Comparison of ENCODE assay signal across 8 cellular contexts in the genomic region with DNA sequence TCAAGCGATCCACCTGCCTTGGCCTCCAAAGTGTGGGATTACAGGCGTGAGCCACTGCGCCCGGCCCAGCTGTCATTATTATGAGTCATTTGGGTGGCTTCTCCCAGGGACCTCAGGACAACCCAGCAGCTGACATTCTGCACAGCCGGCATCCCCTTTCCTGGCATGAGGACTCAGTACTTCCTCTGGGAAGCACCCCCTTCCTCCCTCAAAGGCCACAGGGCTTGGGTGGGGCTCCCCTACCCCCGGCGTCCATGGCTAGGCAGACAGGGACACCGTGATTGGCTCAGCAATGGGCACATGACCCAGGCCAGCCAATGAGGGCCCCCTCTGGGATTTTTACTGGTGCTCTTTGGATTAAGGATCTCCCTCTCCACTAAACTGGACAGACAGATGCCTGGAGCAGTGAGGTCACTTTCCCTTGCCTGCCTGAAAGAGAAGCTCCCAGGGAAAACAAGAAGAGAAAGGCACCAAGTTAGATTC. TPM values are rescaled to one million over a fixed set of nuclear protein-coding genes. Genes with fewer than 3 reads are reported as not detected.
DNase-seq lines count a peak whose midpoint lies in the region; TF ChIP-seq lines count a peak whose summit lies in the region.

No MANE protein-coding gene starts in this region.

- CTCF ChIA-PET in RWPE1 (lab: Yijun Ruan, JAX), result no interaction called here

- no peak overlapping the region for H3K4me3 Mint-ChIP-seq in activated CD4-positive, alpha-beta T cell treated with anti-CD3 and anti-CD28 coated beads, Interleukin-2, amount 10 ng/mL, durations not matched to agents 24 days and 14 days

- no peaks in the 10 kb centered on the region for H3K9me3 ChIP-seq in prostate gland

- H3K27me3 ChIP-seq in prostate gland (replicated peaks; ENCODE audit: insufficient read depth), result no peaks in the 10 kb centered on the region

- intact Hi-C loops in prostate gland (cut with DNase I), result no loop called here
- intact Hi-C loops in activated CD4-positive, alpha-beta T cell treated with anti-CD3 and anti-CD28 coated beads, Interleukin-2, amount 10 ng/mL, durations not matched to agents 24 days and 14 days (cut with micrococcal nuclease), result no loop called here

- TF ChIP-seq CTCF in RWPE1 (conservative IDR thresholded peaks at IDR 0.05; ENCODE audit: low read depth), result no peak
- TF ChIP-seq CTCF in fibroblast of mammary gland (conservative IDR thresholded peaks at IDR 0.05; ENCODE audit: control insufficient read depth, insufficient read depth, low read depth, low read length), result no peak
- TF ChIP-seq CTCF in prostate gland (IDR thresholded peaks at IDR 0.05), result no peak

- H3K27me3 Mint-ChIP-seq in activated CD4-positive, alpha-beta T cell treated with anti-CD3 and anti-CD28 coated beads, Interleukin-2, amount 10 ng/mL, durations not matched to agents 24 days and 14 days, result peaks cover 8% of the 10 kb centered on the region

- peak; percentile 79 for DNase-seq in ELF-1 (ENCODE audit: low read depth, low spot score)
- DNase-seq in RWPE1 (ENCODE audit: low spot score), result peak; percentile 70
- peak; percentile 83 for DNase-seq in fibroblast of mammary gland (ENCODE audit: low read depth)
- no peak for DNase-seq in prostate gland (ENCODE audit: low spot score)
- no peak for DNase-seq in retina
- no peak for DNase-seq in NCI-H187 (lab: John Stamatoyannopoulos, UW)
- DNase-seq in activated CD4-positive, alpha-beta T cell treated with anti-CD3 and anti-CD28 coated beads, Interleukin-2, amount 10 ng/mL, durations not matched to agents 24 days and 14 days, result no peak
- no peak for DNase-seq in NOMO-1 (lab: John Stamatoyannopoulos, UW; ENCODE audit: unreplicated experiment in 2 of 2)

- POLR2A ChIA-PET in RWPE1 (lab: Yijun Ruan, JAX; ENCODE audit: low non-redundant PET), result no interaction called here

- TF ChIP-seq POLR2A in prostate gland (IDR thresholded peaks at IDR 0.05), result no peak

- peaks cover 2% of the 10 kb centered on the region for H3K4me1 Mint-ChIP-seq in activated CD4-positive, alpha-beta T cell treated with anti-CD3 and anti-CD28 coated beads, Interleukin-2, amount 10 ng/mL, durations not matched to agents 24 days and 14 days

- H3K36me3 Mint-ChIP-seq in activated CD4-positive, alpha-beta T cell treated with anti-CD3 and anti-CD28 coated beads, Interleukin-2, amount 10 ng/mL, durations not matched to agents 24 days and 14 days (ENCODE audit: low read depth), result no peaks in the 10 kb centered on the region

- H3K27ac ChIP-seq in RWPE1, result peak overlapping the region; percentile 84
- H3K27ac ChIP-seq in prostate gland, result peak overlapping the region; percentile 5 to 14

- WGBS in prostate gland, result 56% methylated on average over 8 of the region's 8 CpGs

- no peaks in the 10 kb centered on the region for H3K9me3 Mint-ChIP-seq in activated CD4-positive, alpha-beta T cell treated with anti-CD3 and anti-CD28 coated beads, Interleukin-2, amount 10 ng/mL, durations not matched to agents 24 days and 14 days

- H3K4me3 ChIP-seq in fibroblast of mammary gland (ENCODE audit: control insufficient read depth, low read depth, low read length) (no peak overlapping the region), prostate gland (no peak overlapping the region)

- peaks cover 0 to 11% of the 10 kb centered on the region in 2 donors for H3K36me3 ChIP-seq in prostate gland

- no peaks in the 10 kb centered on the region for H3K4me1 ChIP-seq in prostate gland (replicated peaks)

- no peak overlapping the region for H3K27ac Mint-ChIP-seq in activated CD4-positive, alpha-beta T cell treated with anti-CD3 and anti-CD28 coated beads, Interleukin-2, amount 10 ng/mL, durations not matched to agents 24 days and 14 days

RNA-seq across cellular contexts. Expression of gene KANK2, which starts 6.0 kb away (rescaled TPM):
- 100 to 1,000 TPM; 150 to 370 TPM for total RNA-seq in prostate gland
- total RNA-seq in activated CD4-positive, alpha-beta T cell treated with anti-CD3 and anti-CD28 coated beads, Interleukin-2, amount 10 ng/mL, durations not matched to agents 24 days and 14 days, result 3.0 and 3.3 TPM in 2 replicates

RNA-seq across cellular contexts. Expression of gene SPC24, which starts 35.7 kb away (rescaled TPM):
- total RNA-seq in prostate gland, result 1 to 10 TPM in 1 of 2 donors, under 1 TPM in 1; 0.73 to 5.0 TPM
- 33.1 and 33.8 TPM in 2 replicates for total RNA-seq in activated CD4-positive, alpha-beta T cell treated with anti-CD3 and anti-CD28 coated beads, Interleukin-2, amount 10 ng/mL, durations not matched to agents 24 days and 14 days

RNA-seq across cellular contexts. Expression of gene ANGPTL8, which starts 48.1 kb away (rescaled TPM):
- not detected for total RNA-seq in prostate gland
- not detected in 2 replicates for total RNA-seq in activated CD4-positive, alpha-beta T cell treated with anti-CD3 and anti-CD28 coated beads, Interleukin-2, amount 10 ng/mL, durations not matched to agents 24 days and 14 days

Comparison
In these comparisons a context has a peak if more than half of its experiments do, and no peak if none do; other contexts are left out.
1. DNase-seq: peak in ELF-1 (single experiment), RWPE1 (single experiment) and fibroblast of mammary gland (single experiment); none in prostate gland (single experiment), retina (single experiment), NCI-H187 (0 of 2), activated CD4-positive, alpha-beta T cell treated with anti-CD3 and anti-CD28 coated beads, Interleukin-2, amount 10 ng/mL, durations not matched to agents 24 days and 14 days (single experiment) and NOMO-1 (0 of 2).
2. RNA of gene KANK2, which starts 6.0 kb away (total RNA-seq): 150 to 370 TPM in prostate gland; 3.0 to 3.3 TPM in activated CD4-positive, alpha-beta T cell treated with anti-CD3 and anti-CD28 coated beads, Interleukin-2, amount 10 ng/mL, durations not matched to agents 24 days and 14 days; every median in the first group is over 10 times any median in the second.